In the genomic region with DNA sequence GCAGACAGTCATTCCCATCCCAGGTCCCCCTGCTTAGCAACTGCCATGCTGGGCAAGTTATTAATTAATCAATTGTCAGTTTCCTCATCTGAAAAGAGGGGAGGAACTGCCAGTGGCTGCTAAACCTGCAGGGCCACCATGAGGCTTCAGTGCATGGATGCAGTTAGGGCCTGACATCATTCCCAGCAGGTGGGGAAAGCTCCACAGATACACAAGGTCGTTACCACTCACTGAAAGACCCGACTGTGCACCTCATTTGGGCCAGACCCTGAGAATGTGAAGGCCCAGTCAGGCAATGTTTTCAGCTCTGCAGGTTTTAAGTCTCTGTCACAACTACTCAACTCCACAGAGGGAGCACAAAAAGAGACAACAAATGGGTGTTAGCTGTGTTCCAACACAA, we compare ENCODE assay signal across 15 cellular contexts.
DNase-seq lines count a peak whose midpoint lies in the region; ATAC-seq lines count a peak whose summit lies in the region.
"Had no signal": no experiment of that assay in that cellular context is flagged by ENCODE, and none has a peak within 500 bp of the region (broad histone marks: within the 10 kb centered on the region; RNA-seq: fewer than 3 reads in every experiment).

No MANE protein-coding gene starts in this region.

- H3K4me1 ChIP-seq in BLaER1 treated with 17β-estradiol and CSF1 and Interleukin-3, amounts not matched to agents 10 nM and 100 nM, result peaks cover 46 to 97% (median 85%) of the 10 kb centered on the region in 10 experiments
- H3K4me1 ChIP-seq: psoas muscle had no signal

- H3K4me3 Mint-ChIP-seq in activated T-helper 1 cell treated with anti-CD3 and anti-CD28 coated beads, Interleukin-12 subunit alpha, Interleukin-12 subunit beta, Interleukin-2, Interleukin-4 antibody, amounts not matched to agents 30 ng/mL and 10 ng/mL and 1 ng/mL, durations not matched to agents 14 hours and 24 hours and 36 hours, result no peak overlapping the region
- H3K4me3 Mint-ChIP-seq in naive B cell, result peak overlapping the region in 1 of 8 donors; percentile 22

- ATAC-seq in naive B cell (ENCODE audit: low read depth in 2 of 2) (no peak), GM21515 (IDR thresholded peaks at IDR 0.05; ENCODE audit: unreplicated experiment) (no peak), HG03432 (IDR thresholded peaks at IDR 0.05; ENCODE audit: unreplicated experiment) (no peak)
- ATAC-seq: mucosa of descending colon, psoas muscle, Right ventricle myocardium inferior had no signal

- peaks cover 2 to 75% (median 50%) of the 10 kb centered on the region in 11 experiments; a peak in 20 of 22 replicates for H3K36me3 ChIP-seq in BLaER1 treated with 17β-estradiol and CSF1 and Interleukin-3, amounts not matched to agents 10 nM and 100 nM

- H4K20me1 ChIP-seq in BLaER1 treated with 17β-estradiol and CSF1 and Interleukin-3, amounts not matched to agents 10 nM and 100 nM, result peaks cover 0 to 45% (median 0%) of the 10 kb centered on the region in 11 experiments; a peak in 9 of 22 replicates

- no peaks in the 10 kb centered on the region for H3K9me3 Mint-ChIP-seq in activated T-helper 1 cell treated with anti-CD3 and anti-CD28 coated beads, Interleukin-12 subunit alpha, Interleukin-12 subunit beta, Interleukin-2, Interleukin-4 antibody, amounts not matched to agents 30 ng/mL and 10 ng/mL and 1 ng/mL, durations not matched to agents 14 hours and 24 hours and 36 hours
- H3K9me3 Mint-ChIP-seq in naive B cell, result no peaks in the 10 kb centered on the region

- H3K4me1 Mint-ChIP-seq in activated T-helper 1 cell treated with anti-CD3 and anti-CD28 coated beads, Interleukin-12 subunit alpha, Interleukin-12 subunit beta, Interleukin-2, Interleukin-4 antibody, amounts not matched to agents 30 ng/mL and 10 ng/mL and 1 ng/mL, durations not matched to agents 14 hours and 24 hours and 36 hours (ENCODE audit: low read depth), result peaks cover 77% of the 10 kb centered on the region
- peaks cover 59 to 85% (median 84%) of the 10 kb centered on the region in 3 donors for H3K4me1 Mint-ChIP-seq in naive B cell

- peak overlapping the region in 4 of 11 experiments; percentile 5 to 50 (median 44); a peak in 5 of 22 replicates for H3K9ac ChIP-seq in BLaER1 treated with 17β-estradiol and CSF1 and Interleukin-3, amounts not matched to agents 10 nM and 100 nM

- H3K27ac Mint-ChIP-seq in activated T-helper 1 cell treated with anti-CD3 and anti-CD28 coated beads, Interleukin-12 subunit alpha, Interleukin-12 subunit beta, Interleukin-2, Interleukin-4 antibody, amounts not matched to agents 30 ng/mL and 10 ng/mL and 1 ng/mL, durations not matched to agents 14 hours and 24 hours and 36 hours, result peak overlapping the region; percentile 61
- H3K27ac Mint-ChIP-seq in naive B cell, result peak overlapping the region; percentile 82 to 99 (median 88)

- no peak overlapping the region for H3K4me3 ChIP-seq in BLaER1 treated with 17β-estradiol and CSF1 and Interleukin-3, amounts not matched to agents 10 nM and 100 nM
- H3K4me3 ChIP-seq: heart right ventricle, mucosa of descending colon, psoas muscle had no signal

- no peaks in the 10 kb centered on the region for H3K27me3 Mint-ChIP-seq in activated T-helper 1 cell treated with anti-CD3 and anti-CD28 coated beads, Interleukin-12 subunit alpha, Interleukin-12 subunit beta, Interleukin-2, Interleukin-4 antibody, amounts not matched to agents 30 ng/mL and 10 ng/mL and 1 ng/mL, durations not matched to agents 14 hours and 24 hours and 36 hours (ENCODE audit: insufficient read depth)
- no peaks in the 10 kb centered on the region for H3K27me3 Mint-ChIP-seq in naive B cell

- H3K27me3 ChIP-seq in BLaER1 treated with 17β-estradiol and CSF1 and Interleukin-3, amounts not matched to agents 10 nM and 100 nM, result no peaks in the 10 kb centered on the region

- H3K9me3 ChIP-seq in BLaER1 treated with 17β-estradiol and CSF1 and Interleukin-3, amounts not matched to agents 10 nM and 100 nM (replicated peaks in 1 of 11), result no peaks in the 10 kb centered on the region
- H3K9me3 ChIP-seq: heart right ventricle, mucosa of descending colon, psoas muscle had no signal

- H3K36me3 Mint-ChIP-seq in activated T-helper 1 cell treated with anti-CD3 and anti-CD28 coated beads, Interleukin-12 subunit alpha, Interleukin-12 subunit beta, Interleukin-2, Interleukin-4 antibody, amounts not matched to agents 30 ng/mL and 10 ng/mL and 1 ng/mL, durations not matched to agents 14 hours and 24 hours and 36 hours (ENCODE audit: low read depth), result peaks cover 31% of the 10 kb centered on the region
- H3K36me3 Mint-ChIP-seq in naive B cell, result peaks cover 5 to 17% of the 10 kb centered on the region in 2 donors

- intact Hi-C loops in activated T-helper 1 cell treated with anti-CD3 and anti-CD28 coated beads, Interleukin-12 subunit alpha, Interleukin-12 subunit beta, Interleukin-2, Interleukin-4 antibody, amounts not matched to agents 30 ng/mL and 10 ng/mL and 1 ng/mL, durations not matched to agents 14 hours and 24 hours and 36 hours (cut with micrococcal nuclease), result loop anchor here (10.0 kb wide), 1 partner anchor 775 kb away; a partner anchor contains a TSS

- H3K27ac ChIP-seq in BLaER1 treated with 17β-estradiol and CSF1 and Interleukin-3, amounts not matched to agents 10 nM and 100 nM, result peak overlapping the region in 7 of 11 experiments; percentile 20 to 53 (median 46); a peak in 3 of 22 replicates
- H3K27ac ChIP-seq: heart right ventricle, psoas muscle had no signal

- peak overlapping the region; percentile 47 to 85 (median 72) for H3K4me2 ChIP-seq in BLaER1 treated with 17β-estradiol and CSF1 and Interleukin-3, amounts not matched to agents 10 nM and 100 nM

- in situ Hi-C loops in KBM-7 (cut with MboI; ENCODE audit: low pct_unique_long_range_greater_than_20kb, low sequenced_read_pairs), result no loop called here

- DNase-seq in COR-L47 (lab: John Stamatoyannopoulos, UW), result peak; percentile 11
- no peak for DNase-seq in activated T-helper 1 cell treated with anti-CD3 and anti-CD28 coated beads, Interleukin-12 subunit alpha, Interleukin-12 subunit beta, Interleukin-2, Interleukin-4 antibody, amounts not matched to agents 30 ng/mL and 10 ng/mL and 1 ng/mL, durations not matched to agents 14 hours and 24 hours and 36 hours (ENCODE audit: low spot score)
- no peak for DNase-seq in naive B cell
- DNase-seq in KBM-7, result no peak
- DNase-seq: EL, heart right ventricle, kidney glomerular epithelial cell, mucosa of descending colon, NCI-H2029 treated with DMSO at 0.1 percent for 48 hours, psoas muscle, T-helper 9 cell had no signal
